In the genomic region with DNA sequence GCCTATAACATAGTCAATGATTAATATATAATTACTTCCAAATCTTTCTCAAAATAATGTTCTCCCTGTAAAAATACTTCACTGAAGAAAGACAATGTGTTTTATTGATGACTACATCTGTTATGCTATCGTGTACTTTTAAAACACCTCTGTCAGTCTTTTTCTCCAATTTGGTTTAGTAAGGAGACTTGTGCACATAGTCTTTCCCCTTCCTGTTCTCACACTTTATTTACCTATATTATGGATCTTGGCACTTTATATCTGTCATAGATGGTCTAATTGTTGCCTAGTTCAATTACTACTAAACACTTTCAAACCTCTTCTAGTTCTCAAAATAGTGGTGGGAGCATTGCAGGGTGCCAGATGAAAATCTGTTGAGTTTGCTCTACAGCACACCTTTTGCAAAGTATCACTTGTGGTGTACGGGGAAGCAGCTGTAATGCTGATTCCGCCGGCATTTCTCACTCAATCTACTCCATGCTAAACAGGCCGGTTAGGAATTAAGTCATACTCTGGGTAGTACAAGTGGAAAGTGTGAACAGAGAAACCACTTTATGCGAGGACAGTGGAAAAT, we compare ENCODE assay signal across 2 cellular contexts.
A peak's percentile ranks its signal among the peaks of the same experiment; 100 is the strongest.
TF ChIP-seq lines count a peak whose summit lies in the region.

No MANE protein-coding gene starts in this region.

TF ChIP-seq in SK-N-SH, 30 proteins besides CTCF, POLR2A, EP300 and RAD21 (continued from another document):
- TF ChIP-seq USF2 (IDR thresholded peaks at IDR 0.05; ENCODE audit: borderline replicate concordance, low read depth, low read length) (no peak), PBX3 (IDR thresholded peaks at IDR 0.05) (no peak), TAF1 (IDR thresholded peaks at IDR 0.05; ENCODE audit: borderline replicate concordance, low read depth, low read length) (no peak), NRF1 (IDR thresholded peaks at IDR 0.05; ENCODE audit: low read depth, low read length) (no peak), MXI1 (IDR thresholded peaks at IDR 0.05; ENCODE audit: low read depth, low read length) (0 out of 2 replicates have a peak, but pooled peaks have one; percentile 6), EZH2phosphoT487 (IDR thresholded peaks at IDR 0.05; ENCODE audit: borderline replicate concordance, low read depth) (peak; percentile 40; the same call in 1 of the 2 replicates), TCF12 (IDR thresholded peaks at IDR 0.05) (no peak), MEF2A (IDR thresholded peaks at IDR 0.05; ENCODE audit: borderline replicate concordance, low read depth) (no peak)
- TF ChIP-seq, protein P1, sequence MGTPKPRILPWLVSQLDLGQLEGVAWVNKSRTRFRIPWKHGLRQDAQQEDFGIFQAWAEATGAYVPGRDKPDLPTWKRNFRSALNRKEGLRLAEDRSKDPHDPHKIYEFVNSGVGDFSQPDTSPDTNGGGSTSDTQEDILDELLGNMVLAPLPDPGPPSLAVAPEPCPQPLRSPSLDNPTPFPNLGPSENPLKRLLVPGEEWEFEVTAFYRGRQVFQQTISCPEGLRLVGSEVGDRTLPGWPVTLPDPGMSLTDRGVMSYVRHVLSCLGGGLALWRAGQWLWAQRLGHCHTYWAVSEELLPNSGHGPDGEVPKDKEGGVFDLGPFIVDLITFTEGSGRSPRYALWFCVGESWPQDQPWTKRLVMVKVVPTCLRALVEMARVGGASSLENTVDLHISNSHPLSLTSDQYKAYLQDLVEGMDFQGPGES (IDR thresholded peaks at IDR 0.05; ENCODE audit: low read depth, low read length), result no peak

TF ChIP-seq in SK-N-SH treated with all-trans-retinoic acid at 6 μM for 48 hours, 23 proteins besides CTCF, POLR2A, EP300 and RAD21 (continued from another document):
- TF ChIP-seq ZNF70 (CRISPR knock-in tag; IDR thresholded peaks at IDR 0.05) (no peak), ZC3H10 (CRISPR knock-in tag; IDR thresholded peaks at IDR 0.05) (no peak)
TF ChIP-seq in SK-N-SH treated with all-trans-retinoic acid at 6 μM for 48 hours: peak in this region for 0.
